20 cellular contexts compared by ENCODE assay signal in the genomic region with DNA sequence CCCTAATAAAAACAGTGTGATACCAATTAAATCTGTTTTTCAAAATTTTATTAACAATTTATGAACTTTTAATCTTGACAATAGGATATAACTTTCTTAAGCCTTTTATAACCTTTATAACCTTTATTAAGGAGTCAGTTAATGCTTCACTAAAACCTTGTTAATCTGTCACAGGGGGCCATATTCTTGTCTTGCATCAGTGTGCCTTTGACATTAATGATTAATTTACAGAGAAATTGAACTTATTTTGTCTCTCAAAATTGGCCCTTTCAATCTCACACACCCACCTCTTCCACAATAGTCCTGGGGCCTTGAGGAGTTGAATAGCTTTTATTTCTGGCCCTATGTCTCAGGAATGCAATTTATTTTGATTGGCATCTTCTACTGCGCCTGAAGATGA.
DNase-seq lines count a peak whose midpoint lies in the region; ATAC-seq, FAIRE-seq and TF ChIP-seq lines count a peak whose summit lies in the region.
"Had no signal": no experiment of that assay in that cellular context is flagged by ENCODE, and none has a peak within 500 bp of the region (broad histone marks: within the 10 kb centered on the region; RNA-seq: fewer than 3 reads in every experiment).

No MANE protein-coding gene starts in this region.

- H3K27ac Mint-ChIP-seq in progenitor cell of endocrine pancreas: no peak overlapping the region
- H3K27ac Mint-ChIP-seq: CD4-positive, alpha-beta memory T cell; GM23338; H9 had no signal

- no peak for DNase-seq in HepG2 (ENCODE audit: low spot score)
- DNase-seq in glomerular visceral epithelial cell (ENCODE audit: extremely low spot score): peak; percentile 7
- DNase-seq in left lobe of liver (ENCODE audit: low spot score): no peak
- no peak for DNase-seq in NCI-H2107 (lab: John Stamatoyannopoulos, UW)
- no peak for DNase-seq in progenitor cell of endocrine pancreas (ENCODE audit: low spot score, unreplicated experiment)
- DNase-seq: C1 segment of cervical spinal cord; Calu3; CD4-positive, alpha-beta memory T cell; COR-L47; DMS53; DMS79 treated with DMSO at 0.1 percent for 48 hours; GF-D8; H9 had no signal

- in situ Hi-C loops in HepG2 (cut with HindIII; ENCODE audit: extremely low pct_ligation_motif_present, low pct_unique_long_range_greater_than_20kb): no loop called here

- peaks cover 0 to 17% (median 3%) of the 10 kb centered on the region in 4 donors for H3K4me1 ChIP-seq in liver (ENCODE audit: control insufficient read depth in 4 of 4, insufficient read depth in 4 of 4, low read length in 3 of 4)
- H3K4me1 ChIP-seq in HepG2 (ENCODE audit: insufficient read depth, low read length): peaks cover 16% of the 10 kb centered on the region

- TF ChIP-seq RAD21 in liver (IDR thresholded peaks at IDR 0.05) (peak; percentile 12 to 24), HepG2 (CRISPR knock-in tag; IDR thresholded peaks at IDR 0.05) (no peak)

- TF ChIP-seq POLR2A in HepG2 (IDR thresholded peaks at IDR 0.05; ENCODE audit: insufficient read depth in 1 of 2, low read depth in 2 of 2, low read length in 2 of 2): no peak

- BruUV-seq in HepG2 (replicated peaks; lab: Mats Ljungman, UMichigan): no TSS peak

- peaks cover 18% of the 10 kb centered on the region for H3K9me3 Mint-ChIP-seq in progenitor cell of endocrine pancreas (ENCODE audit: low read depth)

- intact Hi-C loops in HepG2 (cut with micrococcal nuclease; ENCODE audit: unreplicated experiment): no loop called here

- no peaks in the 10 kb centered on the region for H3K27me3 ChIP-seq in liver (ENCODE audit: control insufficient read depth in 4 of 4, insufficient read depth in 4 of 4, low read length in 3 of 4)
- no peaks in the 10 kb centered on the region; a peak in 1 of 5 replicates for H3K27me3 ChIP-seq in HepG2 (ENCODE audit: control insufficient read depth in 1 of 2, insufficient read depth in 2 of 2, low read length in 2 of 2)

- no peak overlapping the region for H3K27ac ChIP-seq in liver (ENCODE audit: low read depth in 1 of 2, low read length in 2 of 2)
- no peak overlapping the region for H3K27ac ChIP-seq in HepG2 (ENCODE audit: extremely low read length, insufficient read depth, low read length)

- H3K4me3 Mint-ChIP-seq in progenitor cell of endocrine pancreas (ENCODE audit: low read depth): no peak overlapping the region
- H3K4me3 Mint-ChIP-seq: CD4-positive, alpha-beta memory T cell; GM23338; H9 had no signal

- TF ChIP-seq CTCF in liver (IDR thresholded peaks at IDR 0.05; ENCODE audit: low read depth, low read length, missing input control) (no peak), HepG2 (CRISPR knock-in tag; IDR thresholded peaks at IDR 0.05) (no peak), progenitor cell of endocrine pancreas (IDR thresholded peaks at IDR 0.05; ENCODE audit: unreplicated experiment) (no peak)

- 82% methylated on average over 1 of the region's 1 CpG for WGBS in liver
- 87% methylated on average over 1 of the region's 1 CpG for WGBS in HepG2 (ENCODE audit: low lambda C conversion rate)

- no peak overlapping the region for H2AFZ ChIP-seq in HepG2 (ENCODE audit: low read length)
- H2AFZ ChIP-seq: GM23338 had no signal

- H3K9ac ChIP-seq in liver (ENCODE audit: low read depth in 1 of 2, low read length in 2 of 2) (no peak overlapping the region), HepG2 (ENCODE audit: insufficient read depth, low read depth, low read length) (no peak overlapping the region)

- H4K20me1 ChIP-seq in HepG2 (ENCODE audit: insufficient read depth, low read length): no peaks in the 10 kb centered on the region

- FAIRE-seq in HepG2 (lab: Jason Lieb, UNC): no peak
- FAIRE-seq: A204.1, GM12891 had no signal

- no peak for ATAC-seq in HepG2
- ATAC-seq in left lobe of liver: peak; percentile 29
- no peak for ATAC-seq in HG03469 (IDR thresholded peaks at IDR 0.05; ENCODE audit: unreplicated experiment)
- no peak for ATAC-seq in GM21360 (IDR thresholded peaks at IDR 0.05; ENCODE audit: unreplicated experiment)
- ATAC-seq: GM23338, HCT116 had no signal

- H3K9me3 ChIP-seq in liver (ENCODE audit: control insufficient read depth in 4 of 4, low read length in 3 of 4): peaks cover 0 to 6% (median 2%) of the 10 kb centered on the region in 4 donors
- H3K9me3 ChIP-seq in HepG2 (ENCODE audit: low read length): peaks cover 20% of the 10 kb centered on the region

- H3K4me3 ChIP-seq in liver (ENCODE audit: low read depth in 1 of 3, low read length in 3 of 3) (no peak overlapping the region), HepG2 (replicated peaks in 1 of 3; ENCODE audit: insufficient read depth in 1 of 3, low read depth in 2 of 3, low read length in 3 of 3) (no peak overlapping the region)
- H3K4me3 ChIP-seq: GM23338 had no signal

- TF ChIP-seq EP300 in HepG2 (IDR thresholded peaks at IDR 0.05; ENCODE audit: low read depth in 2 of 2, low read length in 2 of 2): no peak
- no peak for TF ChIP-seq EP300 in HepG2 (CRISPR knock-in tag; IDR thresholded peaks at IDR 0.05; ENCODE audit: borderline replicate concordance)

- H3K4me2 ChIP-seq in HepG2 (ENCODE audit: low read depth, low read length): no peak overlapping the region
- H3K4me2 ChIP-seq: GM23338 had no signal

- H3K79me2 ChIP-seq in HepG2 (ENCODE audit: insufficient read depth, low read length): no peaks in the 10 kb centered on the region

- POLR2A ChIA-PET in HepG2 (lab: Yijun Ruan, JAX): no interaction called here

- CTCF ChIA-PET in HepG2 (lab: Yijun Ruan, JAX; ENCODE audit: low intra/inter-chr PET ratio, low total read pairs): no interaction called here

- H3K4me1 Mint-ChIP-seq in progenitor cell of endocrine pancreas (ENCODE audit: low read depth): no peaks in the 10 kb centered on the region
- H3K4me1 Mint-ChIP-seq: H9 had no signal

- no peaks in the 10 kb centered on the region for H3K36me3 Mint-ChIP-seq in progenitor cell of endocrine pancreas (ENCODE audit: insufficient read depth)

- H3K27me3 Mint-ChIP-seq in progenitor cell of endocrine pancreas: no peaks in the 10 kb centered on the region
- H3K27me3 Mint-ChIP-seq: CD4-positive, alpha-beta memory T cell had no signal

- no peaks in the 10 kb centered on the region for H3K36me3 ChIP-seq in liver (ENCODE audit: control insufficient read depth in 4 of 4, insufficient read depth in 3 of 4, low read depth in 1 of 4, low read length in 3 of 4)
- H3K36me3 ChIP-seq in HepG2 (replicated peaks in 1 of 2; ENCODE audit: control insufficient read depth in 1 of 2, insufficient read depth in 2 of 2, low read length in 2 of 2): no peaks in the 10 kb centered on the region

TF ChIP-seq in liver, 16 proteins besides CTCF, POLR2A, EP300 and RAD21 (continues in another document):
- peak; percentile 34 to 52 for TF ChIP-seq RXRA (IDR thresholded peaks at IDR 0.05)
- no peak for TF ChIP-seq HNF4G (IDR thresholded peaks at IDR 0.05)
- no peak for TF ChIP-seq GABPA (IDR thresholded peaks at IDR 0.05 in 1 of 2, conservative IDR thresholded peaks at IDR 0.05 in 1 of 2)
- TF ChIP-seq, protein P1, sequence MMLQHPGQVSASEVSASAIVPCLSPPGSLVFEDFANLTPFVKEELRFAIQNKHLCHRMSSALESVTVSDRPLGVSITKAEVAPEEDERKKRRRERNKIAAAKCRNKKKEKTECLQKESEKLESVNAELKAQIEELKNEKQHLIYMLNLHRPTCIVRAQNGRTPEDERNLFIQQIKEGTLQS (IDR thresholded peaks at IDR 0.05): peak; percentile 51
- TF ChIP-seq EGR1 (IDR thresholded peaks at IDR 0.05; ENCODE audit: low read depth in 2 of 2): no peak
- peak; percentile 52 for TF ChIP-seq SP1 (IDR thresholded peaks at IDR 0.05)
- TF ChIP-seq, protein P2, sequence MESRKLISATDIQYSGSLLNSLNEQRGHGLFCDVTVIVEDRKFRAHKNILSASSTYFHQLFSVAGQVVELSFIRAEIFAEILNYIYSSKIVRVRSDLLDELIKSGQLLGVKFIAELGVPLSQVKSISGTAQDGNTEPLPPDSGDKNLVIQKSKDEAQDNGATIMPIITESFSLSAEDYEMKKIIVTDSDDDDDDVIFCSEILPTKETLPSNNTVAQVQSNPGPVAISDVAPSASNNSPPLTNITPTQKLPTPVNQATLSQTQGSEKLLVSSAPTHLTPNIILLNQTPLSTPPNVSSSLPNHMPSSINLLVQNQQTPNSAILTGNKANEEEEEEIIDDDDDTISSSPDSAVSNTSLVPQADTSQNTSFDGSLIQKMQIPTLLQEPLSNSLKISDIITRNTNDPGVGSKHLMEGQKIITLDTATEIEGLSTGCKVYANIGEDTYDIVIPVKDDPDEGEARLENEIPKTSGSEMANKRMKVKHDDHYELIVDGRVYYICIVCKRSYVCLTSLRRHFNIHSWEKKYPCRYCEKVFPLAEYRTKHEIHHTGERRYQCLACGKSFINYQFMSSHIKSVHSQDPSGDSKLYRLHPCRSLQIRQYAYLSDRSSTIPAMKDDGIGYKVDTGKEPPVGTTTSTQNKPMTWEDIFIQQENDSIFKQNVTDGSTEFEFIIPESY (IDR thresholded peaks at IDR 0.05): no peak

TF ChIP-seq in HepG2, 621 proteins besides CTCF, POLR2A, EP300 and RAD21:
- no peak for TF ChIP-seq SCMH1 (CRISPR knock-in tag; IDR thresholded peaks at IDR 0.05; ENCODE audit: borderline replicate concordance)
- TF ChIP-seq, protein P3, sequence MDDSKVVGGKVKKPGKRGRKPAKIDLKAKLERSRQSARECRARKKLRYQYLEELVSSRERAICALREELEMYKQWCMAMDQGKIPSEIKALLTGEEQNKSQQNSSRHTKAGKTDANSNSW (CRISPR knock-in tag; IDR thresholded peaks at IDR 0.05; ENCODE audit: borderline replicate concordance): no peak
- no peak for TF ChIP-seq ATF7-NPFF (CRISPR knock-in tag; IDR thresholded peaks at IDR 0.05; ENCODE audit: low read depth)
- no peak for TF ChIP-seq MTA3 (CRISPR knock-in tag; IDR thresholded peaks at IDR 0.05)
- no peak for TF ChIP-seq PCBP1 (IDR thresholded peaks at IDR 0.05; ENCODE audit: borderline replicate concordance, low read depth, low read length)
- no peak for TF ChIP-seq CBX5 (CRISPR knock-in tag; IDR thresholded peaks at IDR 0.05; ENCODE audit: borderline replicate concordance)
- TF ChIP-seq HOXA9 (CRISPR knock-in tag; IDR thresholded peaks at IDR 0.05; ENCODE audit: borderline replicate concordance): no peak
- no peak for TF ChIP-seq SOX6 (IDR thresholded peaks at IDR 0.05)
- TF ChIP-seq SOX6 (CRISPR knock-in tag; IDR thresholded peaks at IDR 0.05): no peak
- TF ChIP-seq SRF (IDR thresholded peaks at IDR 0.05; ENCODE audit: low read depth, low read length): no peak
- no peak for TF ChIP-seq FOXC1 (CRISPR knock-in tag; IDR thresholded peaks at IDR 0.05; ENCODE audit: borderline replicate concordance)
- no peak for TF ChIP-seq SPEN (CRISPR knock-in tag; IDR thresholded peaks at IDR 0.05; ENCODE audit: low read depth)
TF ChIP-seq in HepG2: peak in this region for 0.
